Comparison of ENCODE assay signal across 1 cellular context in the genomic region with DNA sequence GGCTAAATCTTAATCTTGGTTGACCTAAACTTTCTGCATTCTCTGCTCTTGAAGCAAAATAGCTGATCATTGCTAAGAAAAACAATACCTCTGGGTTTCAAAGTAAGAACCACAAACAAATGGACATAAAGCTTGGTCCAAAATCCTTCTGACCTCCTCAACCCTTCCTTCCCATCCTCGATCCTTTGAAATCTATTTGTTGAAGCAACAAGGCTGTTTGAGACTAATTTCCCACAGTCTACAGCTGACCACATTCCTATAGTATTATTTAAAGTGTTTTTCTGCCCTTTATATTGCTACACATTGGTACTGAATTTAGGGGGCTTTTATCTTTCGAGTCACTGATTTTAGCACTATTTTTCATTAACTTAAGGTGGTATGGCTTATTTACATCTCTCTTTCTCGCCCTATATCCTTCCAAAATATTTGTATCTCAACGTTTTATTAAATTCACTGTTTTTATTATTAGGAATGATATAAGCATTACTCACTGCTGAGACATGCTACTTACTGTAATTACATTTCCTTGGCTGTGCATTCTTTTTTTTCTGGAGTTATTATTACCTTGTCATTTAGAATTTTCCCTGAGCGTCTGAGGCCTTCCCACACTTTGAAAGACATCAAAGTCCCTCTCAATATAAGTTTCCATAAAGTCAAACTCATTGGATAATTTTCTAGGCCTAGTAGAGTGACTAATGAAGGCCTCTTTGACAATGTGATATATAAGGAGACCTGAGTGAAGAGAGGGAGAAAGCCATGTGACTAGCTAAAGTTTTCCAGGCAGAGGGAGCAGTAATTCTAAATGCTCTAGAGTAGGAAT.
TF ChIP-seq lines count a peak whose summit lies in the region.

No MANE protein-coding gene starts in this region.

TF ChIP-seq in IMR-90, 13 proteins besides CTCF, POLR2A, EP300 and RAD21:
- no peak for TF ChIP-seq NFE2L2 (IDR thresholded peaks at IDR 0.05; ENCODE audit: low read depth, low read length)
- no peak for TF ChIP-seq CEBPB (IDR thresholded peaks at IDR 0.05; ENCODE audit: low read depth, low read length)
- TF ChIP-seq MAZ (IDR thresholded peaks at IDR 0.05; ENCODE audit: borderline replicate concordance, low read depth, low read length), result no peak
- TF ChIP-seq RCOR1 (IDR thresholded peaks at IDR 0.05; ENCODE audit: insufficient replicate concordance, low read length), result no peak
- TF ChIP-seq FOS (IDR thresholded peaks at IDR 0.05; ENCODE audit: low read depth, low read length), result no peak
- no peak for TF ChIP-seq MXI1 (IDR thresholded peaks at IDR 0.05; ENCODE audit: borderline replicate concordance, low read depth, low read length)
- TF ChIP-seq BHLHE40 (IDR thresholded peaks at IDR 0.05; ENCODE audit: low read depth, low read length), result no peak
- TF ChIP-seq CHD1 (IDR thresholded peaks at IDR 0.05; ENCODE audit: low read depth, low read length), result no peak
- TF ChIP-seq USF2 (IDR thresholded peaks at IDR 0.05; ENCODE audit: low read depth, low read length), result no peak
- no peak for TF ChIP-seq RFX5 (IDR thresholded peaks at IDR 0.05; ENCODE audit: low read depth, low read length)
- TF ChIP-seq MAFK (IDR thresholded peaks at IDR 0.05; ENCODE audit: low read depth, low read length), result no peak
- TF ChIP-seq SMC3 (IDR thresholded peaks at IDR 0.05; ENCODE audit: low read depth, low read length), result no peak
- TF ChIP-seq, protein P1, sequence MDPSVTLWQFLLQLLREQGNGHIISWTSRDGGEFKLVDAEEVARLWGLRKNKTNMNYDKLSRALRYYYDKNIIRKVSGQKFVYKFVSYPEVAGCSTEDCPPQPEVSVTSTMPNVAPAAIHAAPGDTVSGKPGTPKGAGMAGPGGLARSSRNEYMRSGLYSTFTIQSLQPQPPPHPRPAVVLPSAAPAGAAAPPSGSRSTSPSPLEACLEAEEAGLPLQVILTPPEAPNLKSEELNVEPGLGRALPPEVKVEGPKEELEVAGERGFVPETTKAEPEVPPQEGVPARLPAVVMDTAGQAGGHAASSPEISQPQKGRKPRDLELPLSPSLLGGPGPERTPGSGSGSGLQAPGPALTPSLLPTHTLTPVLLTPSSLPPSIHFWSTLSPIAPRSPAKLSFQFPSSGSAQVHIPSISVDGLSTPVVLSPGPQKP (IDR thresholded peaks at IDR 0.05; ENCODE audit: borderline replicate concordance, low read depth, low read length), result no peak
